ENCODE assay signal across 10 cellular contexts in genomic region chr21:25234857-25235801, GRCh38.
A peak's percentile ranks its signal among the peaks of the same experiment; 100 is the strongest.
DNase-seq lines count a peak whose midpoint lies in the region; ATAC-seq and TF ChIP-seq lines count a peak whose summit lies in the region.
"Had no signal": no experiment of that assay in that cellular context is flagged by ENCODE, and none has a peak within 500 bp of the region (broad histone marks: within the 10 kb centered on the region; RNA-seq: fewer than 3 reads in every experiment).

No MANE protein-coding gene starts in this region.

- TF ChIP-seq CTCF in OCI-LY1 (IDR thresholded peaks at IDR 0.05; ENCODE audit: low read length) (no peak), GM10248 (IDR thresholded peaks at IDR 0.05; ENCODE audit: control extremely low read depth, extremely low read depth, low read depth, missing control alignments) (no peak)

- no peak overlapping the region for H3K4me3 ChIP-seq in OCI-LY1 (ENCODE audit: low read depth, low read length, poor library complexity, severe bottlenecking)

- H3K79me2 ChIP-seq in OCI-LY1 (ENCODE audit: insufficient read depth, low read length) = no peaks in the 10 kb centered on the region

- CTCF ChIA-PET in GM10248 (lab: Yijun Ruan, JAX) = interaction anchor here (1.1 to 1.7 kb wide), 3 partner anchors 25 to 151 kb away, joined by 3 to 5 read pairs (median 3); no protein-coding TSS in a partner anchor

- H3K4me2 ChIP-seq in OCI-LY1 (ENCODE audit: low read length) = no peak overlapping the region

- no peaks in the 10 kb centered on the region for H3K4me1 ChIP-seq in OCI-LY1 (ENCODE audit: insufficient read depth, low read length, severe bottlenecking)

- no peak overlapping the region for H3K27ac ChIP-seq in OCI-LY1 (ENCODE audit: low read depth, low read length, poor library complexity, severe bottlenecking)

- POLR2A ChIA-PET in GM10248 (lab: Yijun Ruan, JAX) = no interaction called here

- peak; percentile 79 for ATAC-seq in GM18517 (IDR thresholded peaks at IDR 0.05; ENCODE audit: unreplicated experiment)
- peak; percentile 68 for ATAC-seq in GM21360 (IDR thresholded peaks at IDR 0.05; ENCODE audit: unreplicated experiment)
- ATAC-seq in HG03064 (IDR thresholded peaks at IDR 0.05; ENCODE audit: low read depth, unreplicated experiment) = peak; percentile 85

- H3F3A ChIP-seq in OCI-LY1 (ENCODE audit: insufficient read depth, low read length) = no peaks in the 10 kb centered on the region

- H3K9me3 ChIP-seq in OCI-LY1 (ENCODE audit: low read length) = 0 out of 2 replicates have a peak, but pooled peaks cover 2% of the 10 kb centered on the region

- no peak overlapping the region for H3K9ac ChIP-seq in OCI-LY1 (ENCODE audit: low read length)

- H3K9me2 ChIP-seq in OCI-LY1 (ENCODE audit: low read depth, low read length) = no peaks in the 10 kb centered on the region

- H3K27me3 ChIP-seq in OCI-LY1 (ENCODE audit: insufficient read depth, low read length) = no peaks in the 10 kb centered on the region

- no peak for DNase-seq in GF-D8 (lab: John Stamatoyannopoulos, UW)
- no peak for DNase-seq in LoVo (ENCODE audit: low spot score)
- no peak for DNase-seq in NCI-H446 (lab: John Stamatoyannopoulos, UW)
- DNase-seq in GM10248 (ENCODE audit: extremely low spot score) = no peak
- DNase-seq: anterior cingulate cortex; effector CD8-positive, alpha-beta T cell had no signal

- H2AFZ ChIP-seq in OCI-LY1 (ENCODE audit: low read length) = 0 out of 2 replicates have a peak overlapping the region, but pooled peaks have one; percentile 47

- H3K36me3 ChIP-seq in OCI-LY1 (ENCODE audit: insufficient read depth, low read length) = no peaks in the 10 kb centered on the region

- no peaks in the 10 kb centered on the region for H4K20me1 ChIP-seq in OCI-LY1 (ENCODE audit: insufficient read depth, low read length)
